Comparison of ENCODE assay signal across 8 cellular contexts in the genomic region with DNA sequence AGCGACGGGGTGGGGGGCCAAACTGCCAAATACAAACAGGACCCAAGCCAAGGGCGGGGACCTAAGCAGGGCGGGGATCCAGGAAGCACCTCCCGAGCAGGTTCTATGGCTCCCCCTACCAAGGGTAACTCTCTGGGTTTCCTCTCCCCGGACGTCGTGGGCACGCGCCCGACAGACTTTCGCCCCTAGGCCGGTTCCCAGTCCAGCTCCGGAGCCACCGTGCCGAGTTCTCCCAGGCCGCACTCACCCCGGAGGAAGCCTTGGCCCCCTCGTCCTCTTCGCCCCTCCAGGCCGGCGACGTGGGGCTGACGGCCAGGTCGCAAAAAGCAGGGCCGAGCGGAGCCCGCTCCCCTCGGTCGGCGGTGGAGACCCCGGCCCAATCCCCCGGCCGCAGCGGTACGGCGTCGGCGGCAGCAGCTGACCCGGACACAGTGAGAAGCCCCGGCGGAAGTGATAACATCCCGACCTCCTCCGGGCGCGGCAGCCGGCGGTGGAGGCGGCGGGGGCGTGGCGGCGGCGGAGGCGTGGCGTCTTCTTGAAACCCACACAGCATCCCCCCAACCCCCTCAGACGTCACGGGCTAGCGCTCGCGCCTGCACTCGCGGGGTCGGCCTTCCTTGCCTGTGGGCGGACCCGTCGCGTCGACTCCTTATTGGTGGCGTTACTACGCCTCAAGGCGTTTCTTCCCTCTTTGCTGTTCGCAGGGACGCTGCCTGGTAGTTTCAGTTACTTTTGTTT. TPM values are rescaled to one million over a fixed set of nuclear protein-coding genes. Genes with fewer than 3 reads are reported as not detected.
A peak's percentile ranks its signal among the peaks of the same experiment; 100 is the strongest.
DNase-seq lines count a peak whose midpoint lies in the region; ATAC-seq and TF ChIP-seq lines count a peak whose summit lies in the region.

TSS of gene BNIP2 (minus strand) at position 433 of the 738 bp plus-strand sequence. CDS start 6,863 bp downstream, outside the sequence.

- no peaks in the 10 kb centered on the region; the same call in 1 of the 2 replicates for H3K9me3 ChIP-seq in AG04450 (ENCODE audit: control insufficient read depth, insufficient read depth, low read length)

- peak within 1 kb of the TSS; percentile 94 for H3K4me3 ChIP-seq in AG04450 (ENCODE audit: low read depth, low read length)

- peak; percentile 84 for ATAC-seq in GM18909 (IDR thresholded peaks at IDR 0.05; ENCODE audit: poor library complexity, unreplicated experiment)
- ATAC-seq in HG03175 (IDR thresholded peaks at IDR 0.05; ENCODE audit: unreplicated experiment) = peak; percentile 87

- TF ChIP-seq CTCF in AG04450 (IDR thresholded peaks at IDR 0.05; ENCODE audit: low read depth, low read length) = no peak

- POLR2A ChIA-PET in AG04450 (lab: Yijun Ruan, JAX) = interaction anchor here (0.6 to 2.3 kb wide), 3 partner anchors 31 to 787 kb away, joined by 3 to 7 read pairs (median 4); partner anchors contain the start of gene GTF2A2

- CTCF ChIA-PET in AG04450 (lab: Charles Lee) = interaction anchor here (2.9 to 4.7 kb wide), 3 partner anchors 156 to 638 kb away, joined by 11 to 178 read pairs (median 72); no protein-coding TSS in a partner anchor

- peak within 1 kb of the TSS; percentile 99 for H3K27ac ChIP-seq in AG04450 (ENCODE audit: low read depth, low read length)

- peak; percentile 94 for DNase-seq in AG04450 (ENCODE audit: low read depth, low spot score)
- DNase-seq in NCI-H345 treated with DMSO at 0.1 percent for 48 hours (lab: John Stamatoyannopoulos, UW; ENCODE audit: unreplicated experiment) = peak; percentile 65
- DNase-seq in activated CD4-positive, CD25-positive, alpha-beta regulatory T cell (lab: John Stamatoyannopoulos, UW) = peak; percentile 96 to 99 (median 98)
- peak; percentile 99 for DNase-seq in central memory CD4-positive, alpha-beta T cell
- DNase-seq in inferior parietal cortex (ENCODE audit: extremely low spot score) = peak; percentile 84
- DNase-seq in stimulated activated CD4-positive, alpha-beta T cell treated with anti-CD3 and anti-CD28 coated beads, Interleukin-12 subunit alpha, Interleukin-12 subunit beta, amount 100 ng/mL, for 24 hours (ENCODE audit: low read depth in 2 of 2) = peak; percentile 92 to 98

- no peaks in the 10 kb centered on the region for H3K27me3 ChIP-seq in AG04450 (ENCODE audit: control insufficient read depth, insufficient read depth, low read length)

RNA-seq across cellular contexts. Expression of gene BNIP2, which starts in this region (rescaled TPM):
- 45.4 and 65.9 TPM in 2 replicates for polyA plus RNA-seq in AG04450 (2011; rRNA removed)
- 22.4 and 41.8 TPM in 2 replicates for polyA minus RNA-seq in AG04450 (2011; rRNA and poly(A)+ RNA removed)

Comparison
In these comparisons a context has a peak if more than half of its experiments do, and no peak if none do; other contexts are left out.
1. Peak in every context shown above with its lines: DNase-seq, ATAC-seq, H3K4me3 ChIP-seq and H3K27ac ChIP-seq.